In genomic region chr11:128516467-128516778, GRCh38 we compare ENCODE assay signal across 1 cellular context.
TF ChIP-seq lines count a peak whose summit lies in the region.

No MANE protein-coding gene starts in this region.

TF ChIP-seq in GM23338, 12 proteins besides CTCF, POLR2A, EP300 and RAD21 (continued from another document):
- TF ChIP-seq REST (IDR thresholded peaks at IDR 0.05; ENCODE audit: unreplicated experiment) (no peak), CREB1 (CRISPR knock-in tag; IDR thresholded peaks at IDR 0.05; ENCODE audit: low read depth) (no peak), POLR2AphosphoS5 (IDR thresholded peaks at IDR 0.05; ENCODE audit: low read depth) (no peak)
